ENCODE assay signal across 35 cellular contexts in genomic region chrX:132384301-132384700, GRCh38.
"Had no signal": no experiment of that assay in that cellular context is flagged by ENCODE, and none has a peak within 500 bp of the region (broad histone marks: within the 10 kb centered on the region; RNA-seq: fewer than 3 reads in every experiment).

No MANE protein-coding gene starts in this region.

- DNase-seq: Karpas-422, Kasumi-1, MG63, MM.1S, MV-4-11, NCI-H1048, NCI-H1092, NCI-H1092 treated with DMSO at 0.1 percent for 48 hours, NCI-H1105, NCI-H1105 treated with DMSO at 0.1 percent for 48 hours, NCI-H1417, NCI-H1417 treated with DMSO at 0.1 percent for 48 hours, NCI-H1436, NCI-H1436 treated with DMSO at 0.1 percent for 48 hours, NCI-H146, NCI-H1694, NCI-H1694 treated with DMSO at 0.1 percent for 48 hours, NCI-H187, NCI-H187 treated with DMSO at 0.1 percent for 48 hours, NCI-H1930, NCI-H2029, NCI-H2029 treated with DMSO at 0.1 percent for 48 hours, NCI-H2081, NCI-H2081 treated with DMSO at 0.1 percent for 48 hours, NCI-H2107, NCI-H2171, NCI-H2171 treated with DMSO at 0.1 percent for 48 hours, NCI-H2227 treated with DMSO at 0.1 percent for 48 hours, NCI-H226, NCI-H345, NCI-H446, NCI-H446 treated with DMSO at 0.1 percent for 48 hours, NCI-H510A, NCI-H510A treated with DMSO at 0.1 percent for 48 hours, NCI-H524 had no signal
